14 cellular contexts compared by ENCODE assay signal in the genomic region with DNA sequence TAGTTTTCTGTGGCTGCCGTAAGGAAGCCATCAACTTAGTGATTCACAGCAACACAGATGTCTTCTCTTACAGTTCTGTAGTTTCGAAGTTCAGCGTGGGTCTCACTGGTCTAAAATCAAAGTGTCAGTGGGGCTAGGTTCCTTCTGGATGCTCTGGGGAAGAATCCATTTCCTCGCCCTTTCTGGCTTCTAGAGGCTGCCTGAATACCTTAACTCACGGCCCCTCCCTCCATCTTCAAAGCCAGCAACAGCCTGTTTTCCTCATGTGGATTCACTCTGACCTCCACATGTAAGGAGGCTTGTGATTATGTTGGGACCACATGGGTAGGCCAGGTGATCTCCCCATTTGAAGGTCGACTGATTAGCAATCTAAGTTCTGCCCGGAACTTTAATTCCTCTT. TPM values are rescaled to one million over a fixed set of nuclear protein-coding genes. Genes with fewer than 3 reads are reported as not detected.
A peak's percentile ranks its signal among the peaks of the same experiment; 100 is the strongest.
DNase-seq lines count a peak whose midpoint lies in the region; FAIRE-seq and TF ChIP-seq lines count a peak whose summit lies in the region.
"Had no signal": no experiment of that assay in that cellular context is flagged by ENCODE, and none has a peak within 500 bp of the region (broad histone marks: within the 10 kb centered on the region; RNA-seq: fewer than 3 reads in every experiment).

No MANE protein-coding gene starts in this region.

- H3K27ac ChIP-seq in astrocyte (ENCODE audit: low read depth, low read length): no peak overlapping the region

- no peak overlapping the region for H2AFZ ChIP-seq in astrocyte (ENCODE audit: low read depth, low read length)

- FAIRE-seq in astrocyte (lab: Jason Lieb, UNC): peak; percentile 32
- FAIRE-seq: islet of Langerhans, K562 had no signal

- H3K9ac ChIP-seq in astrocyte (ENCODE audit: low read length): no peak overlapping the region

- H3K79me2 ChIP-seq in astrocyte (ENCODE audit: insufficient read depth, low read length): no peaks in the 10 kb centered on the region

- no peaks in the 10 kb centered on the region for H3K9me3 ChIP-seq in astrocyte (ENCODE audit: insufficient read depth, low read depth, low read length)

- no peaks in the 10 kb centered on the region for H3K27me3 ChIP-seq in astrocyte (ENCODE audit: insufficient read depth, low read length)

- H3K27me3 Mint-ChIP-seq in IgD-negative memory B cell (no peaks in the 10 kb centered on the region), astrocyte (ENCODE audit: low read depth, unreplicated experiment) (peaks cover 8% of the 10 kb centered on the region), nephron progenitor cell (ENCODE audit: low read depth, poor library complexity) (no peaks in the 10 kb centered on the region)

- H3K4me3 Mint-ChIP-seq in IgD-negative memory B cell: no peak overlapping the region
- peak overlapping the region; percentile 34 for H3K4me3 Mint-ChIP-seq in astrocyte (ENCODE audit: unreplicated experiment)
- H3K4me3 Mint-ChIP-seq in nephron progenitor cell: no peak overlapping the region

- peaks cover 22% of the 10 kb centered on the region for H3K4me1 ChIP-seq in astrocyte (ENCODE audit: insufficient read depth, low read length)

- H3K36me3 Mint-ChIP-seq in IgD-negative memory B cell: peaks cover 9% of the 10 kb centered on the region
- H3K36me3 Mint-ChIP-seq in astrocyte (ENCODE audit: low read depth, unreplicated experiment): peaks cover 3% of the 10 kb centered on the region
- no peaks in the 10 kb centered on the region for H3K36me3 Mint-ChIP-seq in nephron progenitor cell (ENCODE audit: low read depth)

- H3K27ac Mint-ChIP-seq in IgD-negative memory B cell: peak overlapping the region; percentile 31 to 79 (median 74)
- no peak overlapping the region for H3K27ac Mint-ChIP-seq in astrocyte (ENCODE audit: unreplicated experiment)
- H3K27ac Mint-ChIP-seq in nephron progenitor cell: peak overlapping the region; percentile 74

- H3K4me2 ChIP-seq in astrocyte (ENCODE audit: low read length): no peak overlapping the region

- H4K20me1 ChIP-seq in astrocyte (ENCODE audit: insufficient read depth, low read length): no peaks in the 10 kb centered on the region

- H3K4me1 Mint-ChIP-seq in IgD-negative memory B cell (peaks cover 50 to 58% (median 56%) of the 10 kb centered on the region in 3 donors), astrocyte (ENCODE audit: low read depth, unreplicated experiment) (peaks cover 22% of the 10 kb centered on the region), nephron progenitor cell (peaks cover 10% of the 10 kb centered on the region)

- no peaks in the 10 kb centered on the region for H3K36me3 ChIP-seq in astrocyte (ENCODE audit: insufficient read depth, low read length)

- no peaks in the 10 kb centered on the region for H3K9me3 Mint-ChIP-seq in IgD-negative memory B cell
- peaks cover 2% of the 10 kb centered on the region for H3K9me3 Mint-ChIP-seq in astrocyte (ENCODE audit: unreplicated experiment)
- no peaks in the 10 kb centered on the region for H3K9me3 Mint-ChIP-seq in nephron progenitor cell

- no peak overlapping the region for H3K4me3 ChIP-seq in AG10803 (ENCODE audit: low read length)
- no peak overlapping the region for H3K4me3 ChIP-seq in astrocyte (ENCODE audit: insufficient read depth, low read depth, low read length)
- H3K4me3 ChIP-seq: K562 had no signal

- DNase-seq in AG10803 (ENCODE audit: low read depth) (peak; percentile 34), astrocyte (ENCODE audit: low read depth) (no peak), nephron progenitor cell (no peak), NCI-H82 (lab: John Stamatoyannopoulos, UW) (no peak), NCI-H1417 (lab: John Stamatoyannopoulos, UW) (no peak)
- DNase-seq in stimulated activated CD4-positive, alpha-beta T cell treated with anti-CD3 and anti-CD28 coated beads, Interleukin-4, amount 100 ng/mL, for 24 hours: no peak
- no peak for DNase-seq in effector CD8-positive, alpha-beta T cell (lab: John Stamatoyannopoulos, UW)
- DNase-seq: NCI-H1092 treated with DMSO at 0.1 percent for 48 hours, NCI-H2171, NCI-H748 treated with DMSO at 0.1 percent for 48 hours, nucleus accumbens had no signal

- TF ChIP-seq CTCF in AG10803 (conservative IDR thresholded peaks at IDR 0.05; ENCODE audit: low read length) (no peak), astrocyte (IDR thresholded peaks at IDR 0.05; ENCODE audit: insufficient read depth, low read depth, low read length) (no peak), nephron progenitor cell (IDR thresholded peaks at IDR 0.05) (no peak)

RNA-seq across cellular contexts. Expression of a gene that starts 12.5 kb away (rescaled TPM):
- 760 TPM for polyA plus RNA-seq in IgD-negative memory B cell
- total RNA-seq in astrocyte: 15.9 and 18.6 TPM in 2 replicates

RNA-seq across cellular contexts. Expression of a gene that starts 30.2 kb away (rescaled TPM):
- 40.8 TPM for polyA plus RNA-seq in IgD-negative memory B cell
- total RNA-seq in astrocyte: 75.9 and 90.6 TPM in 2 replicates
